30 cellular contexts compared by ENCODE assay signal in the genomic region with DNA sequence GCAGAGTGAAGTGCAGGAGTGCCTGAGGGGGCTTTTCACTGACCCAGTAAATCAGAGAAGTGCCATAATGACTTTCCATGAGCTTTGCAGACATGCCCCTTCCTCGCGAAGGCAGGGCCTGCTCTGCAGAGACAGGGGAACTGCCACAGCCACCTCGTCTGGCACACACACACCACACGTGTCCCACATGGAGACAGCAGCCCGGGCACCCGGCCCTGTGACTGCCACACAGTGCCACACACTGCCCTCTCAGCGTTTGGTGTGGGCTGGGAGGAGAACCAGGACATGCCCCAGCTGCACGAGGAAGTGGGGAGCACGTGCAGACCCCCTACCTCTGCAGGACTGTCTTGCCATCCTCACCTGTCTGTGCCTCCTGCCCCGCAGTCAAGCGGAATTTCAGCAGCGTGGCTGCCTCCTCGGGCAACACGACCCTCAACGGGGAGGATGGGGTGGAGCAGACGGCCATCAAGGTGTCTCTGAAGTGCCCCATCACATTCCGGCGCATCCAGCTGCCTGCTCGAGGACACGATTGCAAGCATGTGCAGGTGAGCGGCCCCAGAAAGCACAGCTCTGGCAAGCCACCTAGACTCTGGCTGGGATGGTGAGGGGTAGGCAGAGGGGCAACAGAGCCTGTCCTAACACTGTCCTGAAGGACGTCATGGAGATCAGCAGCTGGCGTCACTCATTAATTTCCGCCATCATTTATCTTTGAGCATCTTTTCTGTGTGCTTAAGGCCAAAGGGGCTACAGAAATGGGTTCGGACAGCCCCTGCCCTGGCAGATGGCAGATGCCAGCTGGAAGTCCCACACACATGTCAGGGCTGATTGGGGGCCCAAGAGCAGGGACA.
"Had no signal": no experiment of that assay in that cellular context is flagged by ENCODE, and none has a peak within 500 bp of the region (broad histone marks: within the 10 kb centered on the region; RNA-seq: fewer than 3 reads in every experiment).

No MANE protein-coding gene starts in this region.

- H3K4me3 Mint-ChIP-seq: activated CD4-positive, alpha-beta memory T cell treated with anti-CD3 and anti-CD28 coated beads, Interleukin-2, amount 10 ng/mL, durations not matched to agents 7 days and 5 days; activated CD4-positive, alpha-beta T cell treated with anti-CD3 and anti-CD28 coated beads, Interleukin-2, amount 10 ng/mL, durations not matched to agents 7 days and 5 days; activated naive CD4-positive, alpha-beta T cell treated with anti-CD3 and anti-CD28 coated beads, Interleukin-2, amount 50 U/mL, for 24 hours; activated naive CD8-positive, alpha-beta T cell treated with anti-CD3 and anti-CD28 coated beads, Interleukin-2, amount 50 U/mL, for 24 hours; activated T-cell treated with anti-CD3 and anti-CD28 coated beads, Interleukin-2, amount 50 U/mL, for 4 hours; dendritic cell treated with granulocyte-macrophage colony-stimulating factor and Interleukin-4, amounts not matched to agents 40 ng/mL and 50 ng/mL, for 4 days; endodermal cell; natural killer cell treated with Interleukin-12 subunit alpha and Interleukin-12 subunit beta and Interleukin-15 and Interleukin-18, amount 100 ng/mL, for 72 hours; stimulated activated memory B cell treated with anti-CD40 and anti-IgM and Interleukin-4, amounts not matched to agents 10 μg/mL and 1 μg/mL and 100 μg/mL, for 72 hours; stimulated activated naive CD8-positive, alpha-beta T cell treated with anti-CD3 and anti-CD28 coated beads, Interleukin-15, amount 100 ng/mL, for 72 hours had no signal

- H3K4me1 Mint-ChIP-seq: activated CD4-positive, alpha-beta T cell treated with anti-CD3 and anti-CD28 coated beads, Interleukin-2, amount 10 ng/mL, durations not matched to agents 7 days and 5 days; activated naive CD4-positive, alpha-beta T cell treated with anti-CD3 and anti-CD28 coated beads, Interleukin-2, amount 50 U/mL, for 24 hours; endodermal cell had no signal

- H3K9me3 Mint-ChIP-seq: activated CD4-positive, alpha-beta memory T cell treated with anti-CD3 and anti-CD28 coated beads, Interleukin-2, amount 10 ng/mL, durations not matched to agents 7 days and 5 days; activated CD4-positive, alpha-beta T cell treated with anti-CD3 and anti-CD28 coated beads, Interleukin-2, amount 10 ng/mL, durations not matched to agents 7 days and 5 days; activated naive CD4-positive, alpha-beta T cell treated with anti-CD3 and anti-CD28 coated beads, Interleukin-2, amount 50 U/mL, for 24 hours; activated naive CD8-positive, alpha-beta T cell treated with anti-CD3 and anti-CD28 coated beads, Interleukin-2, amount 50 U/mL, for 24 hours; activated T-cell treated with anti-CD3 and anti-CD28 coated beads, Interleukin-2, amount 50 U/mL, for 4 hours; activated T-helper 2 cell treated with anti-CD3 and anti-CD28 coated beads, Interferon-gamma antibody, Interleukin-2, Interleukin-4, amounts not matched to agents 10 μg/mL and 5 μg/mL and 100 μg/mL, durations not matched to agents 14 hours and 24 hours and 36 hours; dendritic cell treated with granulocyte-macrophage colony-stimulating factor and Interleukin-4, amounts not matched to agents 40 ng/mL and 50 ng/mL, for 4 days; endodermal cell; natural killer cell treated with Interleukin-12 subunit alpha and Interleukin-12 subunit beta and Interleukin-15 and Interleukin-18, amount 100 ng/mL, for 72 hours; stimulated activated memory B cell treated with anti-CD40 and anti-IgM and Interleukin-4, amounts not matched to agents 10 μg/mL and 1 μg/mL and 100 μg/mL, for 72 hours; stimulated activated naive CD8-positive, alpha-beta T cell treated with anti-CD3 and anti-CD28 coated beads, Interleukin-15, amount 100 ng/mL, for 72 hours had no signal

- H3K4me1 ChIP-seq: pancreas, prostate gland had no signal

- H3K27me3 Mint-ChIP-seq: activated CD4-positive, alpha-beta memory T cell treated with anti-CD3 and anti-CD28 coated beads, Interleukin-2, amount 10 ng/mL, durations not matched to agents 7 days and 5 days; activated CD4-positive, alpha-beta T cell treated with anti-CD3 and anti-CD28 coated beads, Interleukin-2, amount 10 ng/mL, durations not matched to agents 7 days and 5 days; activated naive CD4-positive, alpha-beta T cell treated with anti-CD3 and anti-CD28 coated beads, Interleukin-2, amount 50 U/mL, for 24 hours; activated naive CD8-positive, alpha-beta T cell treated with anti-CD3 and anti-CD28 coated beads, Interleukin-2, amount 50 U/mL, for 24 hours; dendritic cell treated with granulocyte-macrophage colony-stimulating factor and Interleukin-4, amounts not matched to agents 40 ng/mL and 50 ng/mL, for 4 days; natural killer cell treated with Interleukin-12 subunit alpha and Interleukin-12 subunit beta and Interleukin-15 and Interleukin-18, amount 100 ng/mL, for 72 hours; stimulated activated memory B cell treated with anti-CD40 and anti-IgM and Interleukin-4, amounts not matched to agents 10 μg/mL and 1 μg/mL and 100 μg/mL, for 72 hours; stimulated activated naive CD8-positive, alpha-beta T cell treated with anti-CD3 and anti-CD28 coated beads, Interleukin-15, amount 100 ng/mL, for 72 hours had no signal

- H3K27ac ChIP-seq: esophagus squamous epithelium, left ventricle myocardium inferior, pancreas, prostate gland, sigmoid colon, upper lobe of left lung, vagina had no signal

- H3K9me3 ChIP-seq: esophagus squamous epithelium, left ventricle myocardium inferior, mucosa of descending colon, pancreas, prostate gland, sigmoid colon, upper lobe of left lung, vagina had no signal

- H3K27ac Mint-ChIP-seq: activated CD4-positive, alpha-beta T cell treated with anti-CD3 and anti-CD28 coated beads, Interleukin-2, amount 10 ng/mL, durations not matched to agents 7 days and 5 days; activated naive CD4-positive, alpha-beta T cell treated with anti-CD3 and anti-CD28 coated beads, Interleukin-2, amount 50 U/mL, for 24 hours; activated naive CD8-positive, alpha-beta T cell treated with anti-CD3 and anti-CD28 coated beads, Interleukin-2, amount 50 U/mL, for 24 hours; activated T-helper 2 cell treated with anti-CD3 and anti-CD28 coated beads, Interferon-gamma antibody, Interleukin-2, Interleukin-4, amounts not matched to agents 10 μg/mL and 5 μg/mL and 100 μg/mL, durations not matched to agents 14 hours and 24 hours and 36 hours; dendritic cell treated with granulocyte-macrophage colony-stimulating factor and Interleukin-4, amounts not matched to agents 40 ng/mL and 50 ng/mL, for 4 days; endodermal cell; natural killer cell treated with Interleukin-12 subunit alpha and Interleukin-12 subunit beta and Interleukin-15 and Interleukin-18, amount 100 ng/mL, for 72 hours; stimulated activated memory B cell treated with anti-CD40 and anti-IgM and Interleukin-4, amounts not matched to agents 10 μg/mL and 1 μg/mL and 100 μg/mL, for 72 hours had no signal

- ATAC-seq: activated naive CD8-positive, alpha-beta T cell treated with anti-CD3 and anti-CD28 coated beads, Interleukin-2, amount 50 U/mL, for 24 hours; activated T-cell treated with anti-CD3 and anti-CD28 coated beads, Interleukin-2, amount 50 U/mL, for 4 hours; mucosa of descending colon; natural killer cell treated with Interleukin-12 subunit alpha and Interleukin-12 subunit beta and Interleukin-15 and Interleukin-18, amount 100 ng/mL, for 72 hours; pancreas; stimulated activated memory B cell treated with anti-CD40 and anti-IgM and Interleukin-4, amounts not matched to agents 10 μg/mL and 1 μg/mL and 100 μg/mL, for 72 hours; stimulated activated naive CD8-positive, alpha-beta T cell treated with anti-CD3 and anti-CD28 coated beads, Interleukin-15, amount 100 ng/mL, for 72 hours had no signal

- H3K27me3 ChIP-seq: esophagus squamous epithelium, pancreas, sigmoid colon, upper lobe of left lung, vagina had no signal

- H3K4me3 ChIP-seq: esophagus squamous epithelium, left ventricle myocardium inferior, mucosa of descending colon, pancreas, prostate gland, sigmoid colon, upper lobe of left lung, vagina had no signal

- FAIRE-seq: pancreas, small intestine had no signal

- DNase-seq: activated CD4-positive, alpha-beta memory T cell treated with anti-CD3 and anti-CD28 coated beads, Interleukin-2, amount 10 ng/mL, durations not matched to agents 7 days and 5 days; activated CD4-positive, alpha-beta T cell treated with anti-CD3 and anti-CD28 coated beads, Interleukin-2, amount 10 ng/mL, durations not matched to agents 7 days and 5 days; activated CD4-positive, CD25-positive, alpha-beta regulatory T cell treated with anti-CD3 and anti-CD28 coated beads, Interleukin-2, amount 50 U/mL, for 72 hours; activated CD8-positive, alpha-beta memory T cell treated with anti-CD3 and anti-CD28 coated beads, Interleukin-2, amount 50 U/mL, for 48 hours; activated naive CD8-positive, alpha-beta T cell treated with anti-CD3 and anti-CD28 coated beads, Interleukin-2, amount 50 U/mL, for 24 hours; activated T-cell treated with anti-CD3 and anti-CD28 coated beads, Interleukin-2, amount 50 U/mL, for 4 hours; amygdala; central memory CD4-positive, alpha-beta T cell; endodermal cell; esophagus squamous epithelium; foreskin melanocyte; islet precursor cell; left ventricle myocardium inferior; retina; sigmoid colon; small intestine; stimulated activated CD4-positive, alpha-beta T cell treated with anti-CD3 and anti-CD28 coated beads, Interleukin-4, amount 100 ng/mL, for 24 hours; stimulated activated naive CD8-positive, alpha-beta T cell treated with anti-CD3 and anti-CD28 coated beads, Interleukin-15, amount 100 ng/mL, for 72 hours; substantia nigra; T-helper 2 cell; upper lobe of left lung had no signal
